Comparison of ENCODE assay signal across 8 cellular contexts in genomic region chr11:65911682-65912568, GRCh38. TPM values are rescaled to one million over a fixed set of nuclear protein-coding genes. Genes with fewer than 3 reads are reported as not detected.
DNase-seq lines count a peak whose midpoint lies in the region; ATAC-seq, FAIRE-seq and TF ChIP-seq lines count a peak whose summit lies in the region.

No MANE protein-coding gene starts in this region.

- FAIRE-seq in bronchial epithelial cell (lab: Jason Lieb, UNC): no peak

- H3K27me3 ChIP-seq in bronchial epithelial cell (ENCODE audit: control insufficient read depth, insufficient read depth, low read length): no peaks in the 10 kb centered on the region

- ATAC-seq in HG03097 (IDR thresholded peaks at IDR 0.05; ENCODE audit: low FRiP score, unreplicated experiment): no peak
- ATAC-seq in HG03520 (IDR thresholded peaks at IDR 0.05; ENCODE audit: unreplicated experiment): no peak
- ATAC-seq in GM18505 (IDR thresholded peaks at IDR 0.05; ENCODE audit: unreplicated experiment): no peak

- H3K36me3 ChIP-seq in bronchial epithelial cell (ENCODE audit: control insufficient read depth, insufficient read depth, low read length): no peaks in the 10 kb centered on the region

- H3K4me3 ChIP-seq in bronchial epithelial cell (ENCODE audit: low read depth, low read length): no peak overlapping the region

- TF ChIP-seq CTCF in bronchial epithelial cell (IDR thresholded peaks at IDR 0.05; ENCODE audit: insufficient read depth, low read length, severe bottlenecking): peak; percentile 35

- DNase-seq in NCI-H2081 (lab: John Stamatoyannopoulos, UW) (peak; percentile 46 to 61), NCI-H2081 treated with DMSO at 0.1 percent for 48 hours (lab: John Stamatoyannopoulos, UW) (no peak), NCI-H1930 (lab: John Stamatoyannopoulos, UW) (peak; percentile 24 to 28), bronchial epithelial cell (ENCODE audit: low read depth) (peak; percentile 79), lung microvascular endothelial cell (ENCODE audit: low read depth in 2 of 2) (peak; percentile 61 to 72)

- TF ChIP-seq POLR2A in GM18505 (IDR thresholded peaks at IDR 0.05; ENCODE audit: borderline replicate concordance, extremely low read depth, insufficient read depth, insufficient read length): no peak

RNA-seq across cellular contexts. Expression of gene C11orf68, which starts 6.9 kb away (rescaled TPM):
- total RNA-seq in bronchial epithelial cell (8.4 and 12.9 TPM in 2 replicates), lung microvascular endothelial cell (10.2 and 15.7 TPM in 2 replicates)

RNA-seq across cellular contexts. Expression of gene DRAP1, which starts 7.3 kb away (rescaled TPM):
- total RNA-seq in bronchial epithelial cell (176 and 429 TPM in 2 replicates), lung microvascular endothelial cell (91.1 and 103 TPM in 2 replicates)

RNA-seq across cellular contexts. Expression of gene FOSL1, which starts 11.7 kb away (rescaled TPM):
- total RNA-seq in bronchial epithelial cell (2.6 and 3.1 TPM in 2 replicates), lung microvascular endothelial cell (0.99 and 3.1 TPM in 2 replicates)

RNA-seq across cellular contexts. Expression of gene CCDC85B, which starts 21.5 kb away (rescaled TPM):
- total RNA-seq in bronchial epithelial cell (19.6 and 29.7 TPM in 2 replicates), lung microvascular endothelial cell (51.9 and 56.0 TPM in 2 replicates)

RNA-seq across cellular contexts. Expression of gene FIBP, which starts 23.7 kb away (rescaled TPM):
- total RNA-seq in bronchial epithelial cell (103 and 157 TPM in 2 replicates), lung microvascular endothelial cell (145 and 157 TPM in 2 replicates)
